Comparison of ENCODE assay signal across 9 cellular contexts in genomic region chr20:41058007-41058673, GRCh38. TPM values are rescaled to one million over a fixed set of nuclear protein-coding genes. Genes with fewer than 3 reads are reported as not detected.
DNase-seq lines count a peak whose midpoint lies in the region; ATAC-seq and TF ChIP-seq lines count a peak whose summit lies in the region.
"Had no signal": no experiment of that assay in that cellular context is flagged by ENCODE, and none has a peak within 500 bp of the region (broad histone marks: within the 10 kb centered on the region; RNA-seq: fewer than 3 reads in every experiment).

No MANE protein-coding gene starts in this region.

- peaks cover 23% of the 10 kb centered on the region for H3K27me3 Mint-ChIP-seq in endodermal cell (ENCODE audit: insufficient read depth)

- peak overlapping the region; percentile 29 for H3K27ac ChIP-seq in HUES48 (ENCODE audit: low read depth, low read length)
- H3K27ac ChIP-seq in lower lobe of right lung, result peak overlapping the region; percentile 25
- H3K27ac ChIP-seq in endodermal cell (ENCODE audit: low read depth, low read length), result no peak overlapping the region

- H3K9me3 ChIP-seq in HUES48 (ENCODE audit: control insufficient read depth, insufficient read depth, low read length), result no peaks in the 10 kb centered on the region
- no peaks in the 10 kb centered on the region for H3K9me3 ChIP-seq in lower lobe of right lung
- H3K9me3 ChIP-seq in endodermal cell (ENCODE audit: control insufficient read depth, low read length), result no peaks in the 10 kb centered on the region

- ATAC-seq in lower lobe of right lung (peak; percentile 89 to 94), GM19463 (IDR thresholded peaks at IDR 0.05; ENCODE audit: unreplicated experiment) (no peak)

- peaks cover 17% of the 10 kb centered on the region for H3K4me1 Mint-ChIP-seq in endodermal cell

- intact Hi-C loops in lower lobe of right lung (cut with DNase I), result no loop called here

- H3K4me1 ChIP-seq in HUES48 (ENCODE audit: control insufficient read depth, insufficient read depth, low read length) (peaks cover 27% of the 10 kb centered on the region), lower lobe of right lung (peaks cover 58% of the 10 kb centered on the region), endodermal cell (ENCODE audit: control insufficient read depth, insufficient read depth, low read length) (peaks cover 3% of the 10 kb centered on the region)

- no peak overlapping the region for H3K4me3 ChIP-seq in HUES48 (ENCODE audit: low read depth, low read length)
- H3K4me3 ChIP-seq in lower lobe of right lung, result no peak overlapping the region
- no peak overlapping the region for H3K4me3 ChIP-seq in endodermal cell (ENCODE audit: low read length)

- H3K36me3 ChIP-seq in HUES48 (ENCODE audit: control insufficient read depth, insufficient read depth, low read length) (peaks cover 23% of the 10 kb centered on the region), lower lobe of right lung (peaks cover 21% of the 10 kb centered on the region), endodermal cell (ENCODE audit: control insufficient read depth, insufficient read depth, low read length) (peaks cover 41% of the 10 kb centered on the region)

- DNase-seq in Ammon's horn (ENCODE audit: low spot score) (peak; percentile 10), astrocyte of the hippocampus (ENCODE audit: low read depth, low spot score) (peak; percentile 69), lower lobe of right lung (no peak), endodermal cell (no peak), NCI-H1092 treated with DMSO at 0.1 percent for 48 hours (lab: John Stamatoyannopoulos, UW) (no peak), germinal center (ENCODE audit: low spot score) (no peak)
- DNase-seq: activated CD8-positive, alpha-beta memory T cell treated with anti-CD3 and anti-CD28 coated beads, Interleukin-2, amount 50 U/mL, for 48 hours had no signal

- peaks cover 3% of the 10 kb centered on the region for H3K9me3 Mint-ChIP-seq in endodermal cell

- peaks cover 28% of the 10 kb centered on the region for H3K36me3 Mint-ChIP-seq in endodermal cell (ENCODE audit: low read depth)

- H3K4me3 Mint-ChIP-seq in endodermal cell, result no peak overlapping the region

- TF ChIP-seq CTCF in lower lobe of right lung (IDR thresholded peaks at IDR 0.05) (no peak), endodermal cell (conservative IDR thresholded peaks at IDR 0.05) (no peak)

- H3K27me3 ChIP-seq in HUES48 (ENCODE audit: control insufficient read depth, insufficient read depth, low read length) (no peaks in the 10 kb centered on the region), lower lobe of right lung (ENCODE audit: low read depth) (no peaks in the 10 kb centered on the region), endodermal cell (ENCODE audit: control insufficient read depth, insufficient read depth, low read length, poor library complexity, severe bottlenecking) (peaks cover 14% of the 10 kb centered on the region)

- H3K9ac ChIP-seq in HUES48 (ENCODE audit: low read depth, low read length) (no peak overlapping the region), endodermal cell (ENCODE audit: extremely low read depth, low read length, poor library complexity, severe bottlenecking) (no peak overlapping the region)

- WGBS in endodermal cell (ENCODE audit: insufficient coverage in 1 of 2, insufficient read length in 1 of 2), 2 experiments, result 90 to 100% methylated on average over 1 to 2 of the region's 2 CpGs

- H3K27ac Mint-ChIP-seq in endodermal cell, result no peak overlapping the region

RNA-seq across cellular contexts. Expression of gene TOP1, which starts 29.5 kb away (rescaled TPM):
- total RNA-seq in lower lobe of right lung (52.0 TPM), endodermal cell (10 to 100 TPM; 78.8 to 82.5 TPM)
- polyA plus RNA-seq in endodermal cell (2013, experiment 1 of 2), result 91.0 TPM
- 88.9 TPM for polyA plus RNA-seq in endodermal cell (2013, experiment 2 of 2)

Comparison
In these comparisons a context has a peak if more than half of its experiments do, and no peak if none do; other contexts are left out.
1. DNase-seq: peak in Ammon's horn (single experiment) and astrocyte of the hippocampus (single experiment); none in lower lobe of right lung (single experiment), endodermal cell (single experiment), NCI-H1092 treated with DMSO at 0.1 percent for 48 hours (single experiment) and germinal center (single experiment).